In genomic region chr6:18359237-18359885, GRCh38 we compare ENCODE assay signal across 8 cellular contexts. TPM values are rescaled to one million over a fixed set of nuclear protein-coding genes. Genes with fewer than 3 reads are reported as not detected.
DNase-seq lines count a peak whose midpoint lies in the region; ATAC-seq and TF ChIP-seq lines count a peak whose summit lies in the region.

No MANE protein-coding gene starts in this region.

- no peaks in the 10 kb centered on the region for H4K20me1 ChIP-seq in DOHH2 (ENCODE audit: control insufficient read depth, insufficient read depth, low read depth, low read length)

- ATAC-seq in GM19438 (IDR thresholded peaks at IDR 0.05; ENCODE audit: low read depth, unreplicated experiment): peak; percentile 80
- peak; percentile 98 for ATAC-seq in HG03025 (IDR thresholded peaks at IDR 0.05; ENCODE audit: low FRiP score, unreplicated experiment)
- ATAC-seq in activated B cell treated with CpG ODN at 0.5 μM for 24 hours (ENCODE audit: low read depth): peak; percentile 75

- H3K36me3 ChIP-seq in DOHH2 (ENCODE audit: control insufficient read depth, low read length): peaks cover 18% of the 10 kb centered on the region

- peaks cover 24% of the 10 kb centered on the region for H3F3A ChIP-seq in DOHH2 (ENCODE audit: control insufficient read depth, insufficient read depth)

- DNase-seq in activated B cell treated with CpG ODN at 0.5 μM for 24 hours (no peak), DMS 273 treated with DMSO at 0.1 percent for 48 hours (lab: John Stamatoyannopoulos, UW) (no peak), NCI-H1092 (lab: John Stamatoyannopoulos, UW) (no peak), nephron progenitor cell (no peak), DMS153 (lab: John Stamatoyannopoulos, UW) (no peak)

- TF ChIP-seq CTCF in DOHH2 (IDR thresholded peaks at IDR 0.05; ENCODE audit: low read depth, low read length, poor library complexity, severe bottlenecking): no peak
- TF ChIP-seq CTCF in activated B cell treated with CpG ODN at 0.5 μM for 24 hours (IDR thresholded peaks at IDR 0.05): no peak
- no peak for TF ChIP-seq CTCF in nephron progenitor cell (IDR thresholded peaks at IDR 0.05)

- H3K9me2 ChIP-seq in DOHH2 (replicated peaks; ENCODE audit: control insufficient read depth, low read length): no peaks in the 10 kb centered on the region

- H3K4me1 Mint-ChIP-seq in activated B cell treated with CpG ODN at 0.5 μM for 24 hours: peaks cover 40% of the 10 kb centered on the region
- no peaks in the 10 kb centered on the region for H3K4me1 Mint-ChIP-seq in nephron progenitor cell

- peak overlapping the region; percentile 62 for H3K4me3 ChIP-seq in DOHH2 (ENCODE audit: low read length)

- H3K9me3 ChIP-seq in DOHH2 (ENCODE audit: control insufficient read depth, insufficient read depth, low read length): no peaks in the 10 kb centered on the region

- H3K27ac ChIP-seq in DOHH2 (ENCODE audit: low read depth, low read length): peak overlapping the region; percentile 99

- intact Hi-C loops in activated B cell treated with CpG ODN at 0.5 μM for 24 hours (cut with micrococcal nuclease): no loop called here

- H3K4me1 ChIP-seq in DOHH2 (ENCODE audit: control insufficient read depth, low read length): peaks cover 76% of the 10 kb centered on the region

- H3K9me3 Mint-ChIP-seq in activated B cell treated with CpG ODN at 0.5 μM for 24 hours (peaks cover 6% of the 10 kb centered on the region), nephron progenitor cell (peaks cover 12% of the 10 kb centered on the region)

- peaks cover 8% of the 10 kb centered on the region for H3K79me2 ChIP-seq in DOHH2 (ENCODE audit: control insufficient read depth, low read length)

- H3K27me3 ChIP-seq in DOHH2 (ENCODE audit: control insufficient read depth, low read length): no peaks in the 10 kb centered on the region

- peak overlapping the region; percentile 20 for H3K4me3 Mint-ChIP-seq in activated B cell treated with CpG ODN at 0.5 μM for 24 hours
- H3K4me3 Mint-ChIP-seq in nephron progenitor cell: no peak overlapping the region

- peak overlapping the region; percentile 80 for H3K4me2 ChIP-seq in DOHH2 (ENCODE audit: low read length)

- POLR2A ChIA-PET in activated B cell treated with CpG ODN at 0.5 μM for 24 hours (lab: Charles Lee): interaction anchor here (0.7 to 1.5 kb wide), 5 partner anchors 16 to 144 kb away, joined by 3 to 12 read pairs (median 4); partner anchors contain the start of gene RNF144B

- no peaks in the 10 kb centered on the region for H3K27me3 Mint-ChIP-seq in activated B cell treated with CpG ODN at 0.5 μM for 24 hours
- H3K27me3 Mint-ChIP-seq in nephron progenitor cell (ENCODE audit: low read depth, poor library complexity): no peaks in the 10 kb centered on the region

- CTCF ChIA-PET in activated B cell treated with CpG ODN at 0.5 μM for 24 hours (lab: Charles Lee): interaction anchor here (0.9 to 1.8 kb wide), 2 partner anchors 29 to 142 kb away, joined by 3 to 4 read pairs; no protein-coding TSS in a partner anchor

- H3K36me3 Mint-ChIP-seq in activated B cell treated with CpG ODN at 0.5 μM for 24 hours (ENCODE audit: low read depth): no peaks in the 10 kb centered on the region
- no peaks in the 10 kb centered on the region for H3K36me3 Mint-ChIP-seq in nephron progenitor cell (ENCODE audit: low read depth)

- peak overlapping the region; percentile 65 for H3K27ac Mint-ChIP-seq in activated B cell treated with CpG ODN at 0.5 μM for 24 hours
- H3K27ac Mint-ChIP-seq in nephron progenitor cell: no peak overlapping the region

RNA-seq across cellular contexts. Expression of gene RNF144B, which starts 27.8 kb away (rescaled TPM):
- 12.6 and 13.5 TPM in 2 replicates for total RNA-seq in activated B cell treated with CpG ODN at 0.5 μM for 24 hours
